ENCODE assay signal across 23 cellular contexts in the genomic region with DNA sequence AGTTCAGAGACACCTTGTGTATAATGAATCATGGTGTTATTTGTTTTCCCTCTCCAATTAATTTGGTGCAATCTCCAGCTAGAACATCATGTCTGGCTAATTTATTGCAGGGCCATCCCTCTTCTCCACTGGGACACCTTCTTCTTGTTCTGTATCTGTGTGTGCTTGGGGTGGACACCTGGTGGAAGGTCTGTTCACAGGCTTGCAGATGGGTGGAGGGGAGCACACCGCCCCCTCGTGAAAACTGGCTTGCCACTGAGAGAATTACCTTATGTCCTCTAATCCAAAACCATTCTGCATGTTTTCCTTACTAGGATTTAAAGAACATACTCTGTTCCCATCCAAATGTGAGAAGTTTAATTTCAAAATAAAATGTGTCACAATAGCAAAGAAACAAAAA.
"Had no signal": no experiment of that assay in that cellular context is flagged by ENCODE, and none has a peak within 500 bp of the region (broad histone marks: within the 10 kb centered on the region; RNA-seq: fewer than 3 reads in every experiment).

No MANE protein-coding gene starts in this region.

- H3K79me2 ChIP-seq: parathyroid adenoma had no signal

- DNase-seq: effector memory CD8-positive, alpha-beta T cell; foreskin melanocyte; glutamatergic neuron; hypothalamus; immature natural killer cell; kidney; mesenchymal stem cell; mucosa of descending colon; naive B cell; stimulated activated CD4-positive, alpha-beta T cell treated with anti-CD3 and anti-CD28 coated beads, Interleukin-2, amount 100 ng/mL, for 24 hours; stimulated activated CD4-positive, alpha-beta T cell treated with anti-CD3 and anti-CD28 coated beads, Interleukin-4, amount 100 ng/mL, for 24 hours; stimulated activated naive CD8-positive, alpha-beta T cell treated with anti-CD3 and anti-CD28 coated beads, Interleukin-15, Interleukin-2, amounts not matched to agents 100 U/mL and 50 U/mL, for 24 hours; substantia nigra; testis; tibial artery had no signal

- FAIRE-seq: kidney had no signal

- H3K36me3 ChIP-seq: esophagus muscularis mucosa, tibial artery had no signal

- ATAC-seq: effector memory CD8-positive, alpha-beta T cell; left lobe of liver; mucosa of descending colon; natural killer cell treated with Interleukin-12 subunit alpha and Interleukin-12 subunit beta and Interleukin-15 and Interleukin-18, amount 100 ng/mL, for 72 hours; sciatic nerve; stimulated activated memory B cell treated with anti-CD40 and anti-IgM and Interleukin-4, amounts not matched to agents 10 μg/mL and 1 μg/mL and 100 μg/mL, for 72 hours; stimulated activated naive CD8-positive, alpha-beta T cell treated with anti-CD3 and anti-CD28 coated beads, Interleukin-15, Interleukin-2, amounts not matched to agents 100 U/mL and 50 U/mL, for 24 hours had no signal

- H3K9ac ChIP-seq: parathyroid adenoma had no signal

- H3K27ac ChIP-seq: coronary artery, esophagus muscularis mucosa, parathyroid adenoma, testis, tibial artery had no signal

- H3K4me3 ChIP-seq: coronary artery, esophagus muscularis mucosa, lung, mucosa of descending colon, testis, tibial artery had no signal

- H3K27me3 ChIP-seq: esophagus muscularis mucosa, testis, tibial artery had no signal

- H2AFZ ChIP-seq: parathyroid adenoma had no signal

- H3K9me3 ChIP-seq: esophagus muscularis mucosa, mucosa of descending colon, testis, tibial artery had no signal

- H3K4me1 ChIP-seq: esophagus muscularis mucosa, parathyroid adenoma, testis, tibial artery had no signal
